22 cellular contexts compared by ENCODE assay signal in genomic region chr16:677306-678190, GRCh38. TPM values are rescaled to one million over a fixed set of nuclear protein-coding genes. Genes with fewer than 3 reads are reported as not detected.
A peak's percentile ranks its signal among the peaks of the same experiment; 100 is the strongest.
DNase-seq lines count a peak whose midpoint lies in the region; ATAC-seq and TF ChIP-seq lines count a peak whose summit lies in the region.
"Had no signal": no experiment of that assay in that cellular context is flagged by ENCODE, and none has a peak within 500 bp of the region (broad histone marks: within the 10 kb centered on the region; RNA-seq: fewer than 3 reads in every experiment).

No MANE protein-coding gene starts in this region.

- ATAC-seq in T-helper 17 cell: no peak
- no peak for ATAC-seq in memory B cell (ENCODE audit: low read depth)
- no peak for ATAC-seq in GM19023 (IDR thresholded peaks at IDR 0.05; ENCODE audit: unreplicated experiment)

- peak overlapping the region; percentile 80 for H3K4me3 Mint-ChIP-seq in T-helper 17 cell
- peak overlapping the region; percentile 29 for H3K4me3 Mint-ChIP-seq in memory B cell
- H3K4me3 Mint-ChIP-seq: activated naive CD4-positive, alpha-beta T cell treated with anti-CD3 and anti-CD28 coated beads for 36 hours; dendritic cell treated with granulocyte-macrophage colony-stimulating factor and Interleukin-4, amounts not matched to agents 40 ng/mL and 50 ng/mL, for 4 days; mesothelial cell of epicardium; neural progenitor cell had no signal

- in situ Hi-C loops in brain microvascular endothelial cell (cut with HindIII; ENCODE audit: low pct_ligation_motif_present, low sequenced_read_pairs): no loop called here

- peaks cover 30% of the 10 kb centered on the region for H3K36me3 ChIP-seq in brain microvascular endothelial cell (replicated peaks)

- H3K4me3 ChIP-seq in brain microvascular endothelial cell (ENCODE audit: low read depth, low read length): no peak overlapping the region
- H3K4me3 ChIP-seq: esophagus muscularis mucosa, neural progenitor cell, SJCRH30 had no signal

- no peaks in the 10 kb centered on the region for H3K9me3 Mint-ChIP-seq in memory B cell
- H3K9me3 Mint-ChIP-seq: activated naive CD4-positive, alpha-beta T cell treated with anti-CD3 and anti-CD28 coated beads for 36 hours; dendritic cell treated with granulocyte-macrophage colony-stimulating factor and Interleukin-4, amounts not matched to agents 40 ng/mL and 50 ng/mL, for 4 days; mesothelial cell of epicardium; neural progenitor cell had no signal

- no peaks in the 10 kb centered on the region for H3K27me3 ChIP-seq in brain microvascular endothelial cell (replicated peaks)
- H3K27me3 ChIP-seq: SJCRH30 had no signal

- TF ChIP-seq CTCF in brain microvascular endothelial cell (IDR thresholded peaks at IDR 0.05; ENCODE audit: low read depth, low read length, missing control alignments): no peak

- H3K9me3 ChIP-seq in T-helper 17 cell (ENCODE audit: control insufficient read depth, low read length, poor library complexity, severe bottlenecking): no peaks in the 10 kb centered on the region
- H3K9me3 ChIP-seq: esophagus muscularis mucosa, SJCRH30 had no signal

- DNase-seq in NCI-H1436 (lab: John Stamatoyannopoulos, UW) (peak; percentile 27), NCI-H1436 treated with DMSO at 0.1 percent for 48 hours (lab: John Stamatoyannopoulos, UW) (no peak), NCI-H1417 treated with DMSO at 0.1 percent for 48 hours (lab: John Stamatoyannopoulos, UW) (peak; percentile 34), T-helper 17 cell (no peak), memory B cell (ENCODE audit: low spot score in 2 of 2) (no peak), brain microvascular endothelial cell (no peak), SHP77 treated with DMSO at 0.1 percent for 48 hours (lab: John Stamatoyannopoulos, UW) (no peak)
- DNase-seq: activated CD4-positive, alpha-beta T cell treated with anti-CD3 and anti-CD28 coated beads for 4 hours; activated CD8-positive, alpha-beta memory T cell treated with anti-CD3 and anti-CD28 coated beads, Interleukin-2, amount 50 U/mL, for 4 hours; activated naive CD4-positive, alpha-beta T cell treated with anti-CD3 and anti-CD28 coated beads for 36 hours; glutamatergic neuron; islet precursor cell; Kasumi-1; NCI-H1930; SJCRH30; stimulated activated naive CD4-positive, alpha-beta T cell treated with Interleukin-2 at 50 U/mL for 16 hours; T1000 had no signal

- H3K27ac ChIP-seq in brain microvascular endothelial cell: no peak overlapping the region
- H3K27ac ChIP-seq: esophagus muscularis mucosa, neural progenitor cell, SJCRH30 had no signal

- H3K4me1 Mint-ChIP-seq in T-helper 17 cell (peaks cover 20% of the 10 kb centered on the region), memory B cell (peaks cover 16% of the 10 kb centered on the region)

- H3K27ac Mint-ChIP-seq in T-helper 17 cell (no peak overlapping the region), memory B cell (no peak overlapping the region)
- H3K27ac Mint-ChIP-seq: activated naive CD4-positive, alpha-beta T cell treated with anti-CD3 and anti-CD28 coated beads for 36 hours; dendritic cell treated with granulocyte-macrophage colony-stimulating factor and Interleukin-4, amounts not matched to agents 40 ng/mL and 50 ng/mL, for 4 days; mesothelial cell of epicardium; neural progenitor cell had no signal

- H3K36me3 Mint-ChIP-seq in T-helper 17 cell (ENCODE audit: low read depth) (no peaks in the 10 kb centered on the region), memory B cell (peaks cover 9% of the 10 kb centered on the region)

- H3K27me3 Mint-ChIP-seq in T-helper 17 cell (no peaks in the 10 kb centered on the region), memory B cell (peaks cover 8% of the 10 kb centered on the region)

RNA-seq across cellular contexts. Expression of gene RHBDL1, which starts 2.1 kb away (rescaled TPM):
- total RNA-seq in T-helper 17 cell: 1 to 10 TPM; 5.7 to 5.9 TPM

RNA-seq across cellular contexts. Expression of gene STUB1, which starts 2.7 kb away (rescaled TPM):
- total RNA-seq in T-helper 17 cell: 10 to 100 TPM; 65.5 to 67.4 TPM

RNA-seq across cellular contexts. Expression of gene JMJD8, which starts 6.6 kb away (rescaled TPM):
- total RNA-seq in T-helper 17 cell: 10 to 100 TPM; 28.0 to 36.1 TPM

RNA-seq across cellular contexts. Expression of gene RHOT2, which starts 9.6 kb away (rescaled TPM):
- total RNA-seq in T-helper 17 cell: 100 to 1,000 TPM; 190 to 203 TPM

RNA-seq across cellular contexts. Expression of gene WDR24, which starts 12.7 kb away (rescaled TPM):
- 10 to 100 TPM in 1 of 2 donors, 1 to 10 TPM in 1; 9.0 to 11.7 TPM for total RNA-seq in T-helper 17 cell

Comparison
In these comparisons a context has a peak if more than half of its experiments do, and no peak if none do; other contexts are left out.
1. DNase-seq: peak in NCI-H1436 (single experiment) and NCI-H1417 treated with DMSO at 0.1 percent for 48 hours (single experiment); none in NCI-H1436 treated with DMSO at 0.1 percent for 48 hours (single experiment), T-helper 17 cell (0 of 3), memory B cell (0 of 2), brain microvascular endothelial cell (single experiment) and SHP77 treated with DMSO at 0.1 percent for 48 hours (single experiment).